Comparison of ENCODE assay signal across 14 cellular contexts in the genomic region with DNA sequence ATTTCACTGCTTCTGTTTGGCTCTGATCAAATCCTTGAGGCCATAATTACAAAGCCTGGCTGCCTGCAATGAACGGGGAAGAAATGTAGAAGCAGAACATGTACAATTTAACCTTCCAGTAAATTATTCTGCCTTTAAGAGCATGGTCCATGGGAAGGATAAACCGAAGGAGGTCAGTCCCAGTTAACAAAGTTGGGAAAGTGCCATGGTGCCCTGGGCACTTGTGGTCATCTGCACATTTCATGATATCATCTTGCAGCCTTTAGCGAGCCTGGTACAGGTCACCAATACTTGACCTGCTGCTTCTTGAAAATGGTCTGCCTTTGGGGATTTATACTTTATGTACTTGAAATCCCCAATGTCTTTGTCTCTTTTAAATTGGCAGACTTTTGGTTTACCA.
DNase-seq lines count a peak whose midpoint lies in the region; ATAC-seq and TF ChIP-seq lines count a peak whose summit lies in the region.
"Had no signal": no experiment of that assay in that cellular context is flagged by ENCODE, and none has a peak within 500 bp of the region (broad histone marks: within the 10 kb centered on the region; RNA-seq: fewer than 3 reads in every experiment).

No MANE protein-coding gene starts in this region.

- in situ Hi-C loops in G401 (cut with HindIII; ENCODE audit: low sequenced_read_pairs) = no loop called here

- no peaks in the 10 kb centered on the region for H3K27me3 Mint-ChIP-seq in glutamatergic neuron (ENCODE audit: unreplicated experiment)

- intact Hi-C loops in psoas muscle (cut with DNase I) (no loop called here), A673 (cut with micrococcal nuclease; ENCODE audit: unreplicated experiment) (no loop called here)

- CTCF ChIA-PET in A673 (lab: Charles Lee) = no interaction called here

- DNase-seq in G401 (ENCODE audit: low spot score) = peak; percentile 15
- peak; percentile 2 for DNase-seq in NCI-H2196 treated with DMSO at 0.1 percent for 48 hours (lab: John Stamatoyannopoulos, UW; ENCODE audit: unreplicated experiment)
- no peak for DNase-seq in psoas muscle
- DNase-seq in A673 (ENCODE audit: low spot score) = no peak
- DNase-seq in HCEC 1CT = no peak
- no peak for DNase-seq in HuH-7.5 (ENCODE audit: low spot score)
- DNase-seq in glutamatergic neuron = no peak
- DNase-seq: AML-193; Caco-2; CD4-positive, alpha-beta T cell; DMS79; H9 had no signal

- no peaks in the 10 kb centered on the region for H3K4me1 Mint-ChIP-seq in glutamatergic neuron (ENCODE audit: low read depth, unreplicated experiment)
- H3K4me1 Mint-ChIP-seq: H9 had no signal

- no peaks in the 10 kb centered on the region for H3K36me3 Mint-ChIP-seq in glutamatergic neuron (ENCODE audit: unreplicated experiment)

- H3K4me3 ChIP-seq in psoas muscle (no peak overlapping the region), A673 (ENCODE audit: low read depth, low read length, poor library complexity, severe bottlenecking) (no peak overlapping the region)

- TF ChIP-seq CTCF in psoas muscle (IDR thresholded peaks at IDR 0.05) (no peak), A673 (conservative IDR thresholded peaks at IDR 0.05; ENCODE audit: low read depth, low read length) (no peak), glutamatergic neuron (IDR thresholded peaks at IDR 0.05; ENCODE audit: partially characterized antibody, unreplicated experiment) (no peak)

- peaks cover 5% of the 10 kb centered on the region for H3K4me1 ChIP-seq in psoas muscle
- H3K4me1 ChIP-seq in A673 (ENCODE audit: insufficient read depth, low read length, poor library complexity, severe bottlenecking) = no peaks in the 10 kb centered on the region

- H3K9me3 Mint-ChIP-seq in glutamatergic neuron (ENCODE audit: unreplicated experiment) = no peaks in the 10 kb centered on the region
- H3K9me3 Mint-ChIP-seq: CD4-positive, alpha-beta T cell; H9 had no signal

- H3K9me3 ChIP-seq in psoas muscle (no peaks in the 10 kb centered on the region), A673 (ENCODE audit: low read depth, low read length, poor library complexity, severe bottlenecking) (no peaks in the 10 kb centered on the region)
- H3K9me3 ChIP-seq: Caco-2 had no signal

- peak in 3 of 4 donors; percentile 59 to 81 (median 60) for ATAC-seq in psoas muscle
- ATAC-seq: HepG2 had no signal

- POLR2A ChIA-PET in A673 (lab: Charles Lee; ENCODE audit: low non-redundant PET) = no interaction called here

- H3K27me3 ChIP-seq in psoas muscle (ENCODE audit: insufficient read depth in 3 of 3, low read length in 2 of 3) (no peaks in the 10 kb centered on the region), A673 (replicated peaks; ENCODE audit: insufficient read depth, low read depth, low read length, poor library complexity) (no peaks in the 10 kb centered on the region)

- H3K4me3 Mint-ChIP-seq in glutamatergic neuron (ENCODE audit: unreplicated experiment) = no peak overlapping the region
- H3K4me3 Mint-ChIP-seq: CD4-positive, alpha-beta T cell; H9 had no signal

- H3K27ac Mint-ChIP-seq in glutamatergic neuron (ENCODE audit: unreplicated experiment) = no peak overlapping the region
- H3K27ac Mint-ChIP-seq: CD4-positive, alpha-beta T cell; H9 had no signal

- H3K27ac ChIP-seq in psoas muscle (no peak overlapping the region), A673 (ENCODE audit: low read depth, low read length, poor library complexity, severe bottlenecking) (no peak overlapping the region)
- H3K27ac ChIP-seq: C4-2B had no signal

- no TSS peak for BruUV-seq in A673 (replicated peaks; lab: Mats Ljungman, UMichigan)

- H3K36me3 ChIP-seq in psoas muscle (ENCODE audit: insufficient read depth in 1 of 2, low read depth in 1 of 2) = no peaks in the 10 kb centered on the region
- no peaks in the 10 kb centered on the region for H3K36me3 ChIP-seq in A673 (ENCODE audit: insufficient read depth, low read length, poor library complexity, severe bottlenecking)

- WGBS in psoas muscle, 3 donors = 33 to 68% (median 36%) methylated on average over 3 of the region's 3 CpGs

Comparison
In these comparisons a context has a peak if more than half of its experiments do, and no peak if none do; other contexts are left out.
1. DNase-seq: peak in G401 (single experiment) and NCI-H2196 treated with DMSO at 0.1 percent for 48 hours (single experiment); none in psoas muscle (0 of 2), A673 (single experiment), HCEC 1CT (single experiment), HuH-7.5 (single experiment) and glutamatergic neuron (single experiment).